Comparison of ENCODE assay signal across 8 cellular contexts in the genomic region with DNA sequence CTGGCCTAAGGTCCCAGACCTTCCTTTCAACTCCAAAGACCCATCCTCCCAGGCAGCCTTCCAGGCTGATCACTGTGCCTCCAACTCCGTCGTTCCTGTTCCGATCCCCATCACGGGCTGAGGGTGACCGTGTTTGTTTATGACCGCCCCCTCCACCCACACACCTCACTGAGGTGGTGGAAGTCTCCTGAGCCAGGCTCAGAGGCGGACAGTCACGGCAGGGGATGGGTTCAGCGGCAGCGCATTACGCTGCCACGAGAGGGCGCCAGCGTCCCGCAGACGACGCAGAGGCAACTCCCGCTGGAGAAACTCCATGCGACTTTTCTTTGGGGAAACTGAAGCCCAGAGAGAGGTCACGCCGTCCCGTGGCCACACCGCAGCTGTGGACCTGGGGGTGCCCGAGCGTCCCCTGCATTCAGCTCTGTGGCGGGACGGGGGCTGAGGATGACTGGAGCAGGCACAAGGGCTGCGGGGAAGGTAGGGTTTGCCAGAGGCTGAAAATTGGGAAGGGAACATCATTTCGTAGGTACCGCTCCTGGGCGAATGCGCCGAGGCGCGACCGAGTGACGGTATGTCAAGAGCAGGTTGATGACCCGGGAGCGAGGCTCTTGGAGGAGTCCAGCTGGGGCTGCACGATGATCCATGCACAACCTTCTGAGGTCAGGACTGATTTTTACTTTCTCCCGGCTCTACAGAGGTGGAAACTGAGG. TPM values are rescaled to one million over a fixed set of nuclear protein-coding genes. Genes with fewer than 3 reads are reported as not detected.
DNase-seq lines count a peak whose midpoint lies in the region; ATAC-seq and TF ChIP-seq lines count a peak whose summit lies in the region.

No MANE protein-coding gene starts in this region.

- no peaks in the 10 kb centered on the region for H3K9me3 ChIP-seq in mononuclear cell (ENCODE audit: low read depth, low read length)

- H3K4me1 ChIP-seq in mononuclear cell (ENCODE audit: insufficient read depth, low read length): peaks cover 47% of the 10 kb centered on the region

- DNase-seq in NCI-H345 (lab: John Stamatoyannopoulos, UW) (peak; percentile 70), NCI-H345 treated with DMSO at 0.1 percent for 48 hours (lab: John Stamatoyannopoulos, UW; ENCODE audit: unreplicated experiment) (no peak), NOMO-1 treated with DMSO at 0.1 percent for 48 hours (lab: John Stamatoyannopoulos, UW; ENCODE audit: unreplicated experiment) (peak; percentile 50), activated T-cell treated with anti-CD3 and anti-CD28 coated beads for 1 hour (ENCODE audit: low read depth) (peak; percentile 77), epithelial cell of esophagus (ENCODE audit: low read depth) (peak; percentile 76)
- DNase-seq in stimulated activated CD8-positive, alpha-beta memory T cell treated with anti-CD3 and anti-CD28 coated beads, Interleukin-2, amount 100 ng/mL, for 48 hours (ENCODE audit: low read depth in 2 of 2): peak; percentile 67 to 78

- no peaks in the 10 kb centered on the region for H3K27me3 ChIP-seq in mononuclear cell (ENCODE audit: insufficient read depth, low read length)

- peak; percentile 57 for ATAC-seq in HG03354 (IDR thresholded peaks at IDR 0.05; ENCODE audit: poor library complexity, severe bottlenecking, unreplicated experiment)

- H3K4me3 ChIP-seq in epithelial cell of esophagus (ENCODE audit: low read length) (peak overlapping the region; percentile 51), mononuclear cell (ENCODE audit: low read length) (peak overlapping the region; percentile 43)

- TF ChIP-seq CTCF in epithelial cell of esophagus (IDR thresholded peaks at IDR 0.05; ENCODE audit: insufficient read depth, low read depth, low read length, missing control alignments): peak; percentile 96

RNA-seq across cellular contexts. Expression of a gene that starts 0.9 kb away (rescaled TPM):
- 123 TPM for total RNA-seq in mononuclear cell

RNA-seq across cellular contexts. Expression of a gene that starts 40.1 kb away (rescaled TPM):
- under 0.01 TPM for total RNA-seq in mononuclear cell
